ENCODE assay signal across 1 cellular context in genomic region chr1:231045318-231045717, GRCh38.
TF ChIP-seq lines count a peak whose summit lies in the region.

No MANE protein-coding gene starts in this region.

TF ChIP-seq in K562, 482 proteins besides CTCF, POLR2A, EP300 and RAD21:
- TF ChIP-seq ZNF551 (CRISPR knock-in tag; IDR thresholded peaks at IDR 0.05) (no peak), UBTF (IDR thresholded peaks at IDR 0.05; ENCODE audit: borderline replicate concordance in 1 of 2, low read depth in 2 of 2, low read length in 2 of 2) (0 out of 4 replicates have a peak, but pooled peaks of 1 of the 2 experiments have one; percentile 21), GTF2A2 (tag; IDR thresholded peaks at IDR 0.05) (no peak), JUNB (CRISPR knock-in tag; conservative IDR thresholded peaks at IDR 0.05) (0 out of 2 replicates have a peak, but pooled peaks have one; percentile 2)
